Comparison of ENCODE assay signal across 8 cellular contexts in genomic region chr15:78422571-78423340, GRCh38. TPM values are rescaled to one million over a fixed set of nuclear protein-coding genes. Genes with fewer than 3 reads are reported as not detected.
A peak's percentile ranks its signal among the peaks of the same experiment; 100 is the strongest.
DNase-seq lines count a peak whose midpoint lies in the region; ATAC-seq, FAIRE-seq and TF ChIP-seq lines count a peak whose summit lies in the region.

No MANE protein-coding gene starts in this region.

- H3K4me3 ChIP-seq in A549 (no peak overlapping the region), bronchial epithelial cell (ENCODE audit: low read depth, low read length) (no peak overlapping the region)

- no peak for TF ChIP-seq EP300 in A549 (IDR thresholded peaks at IDR 0.05)

- H3K9me3 Mint-ChIP-seq in activated B cell treated with CpG ODN at 0.5 μM for 24 hours, result no peaks in the 10 kb centered on the region

- peak overlapping the region; percentile 34; the same call in 2 of the 3 replicates for H3K4me2 ChIP-seq in A549

- no peak overlapping the region for H3K27ac ChIP-seq in A549

- TF ChIP-seq RAD21 in A549 (conservative IDR thresholded peaks at IDR 0.05 in 1 of 2, IDR thresholded peaks at IDR 0.05 in 1 of 2), result peak; percentile 64 to 72

- TF ChIP-seq CTCF in A549 (IDR thresholded peaks at IDR 0.05) (peak; percentile 95), activated B cell treated with CpG ODN at 0.5 μM for 24 hours (IDR thresholded peaks at IDR 0.05) (peak; percentile 86), bronchial epithelial cell (IDR thresholded peaks at IDR 0.05; ENCODE audit: insufficient read depth, low read length, severe bottlenecking) (peak; percentile 91)

- H3K9me3 ChIP-seq in A549, result no peaks in the 10 kb centered on the region

- H3K4me3 Mint-ChIP-seq in activated B cell treated with CpG ODN at 0.5 μM for 24 hours, result no peak overlapping the region

- peak; percentile 80 to 90 for ATAC-seq in A549
- peak; percentile 91 for ATAC-seq in activated B cell treated with CpG ODN at 0.5 μM for 24 hours (ENCODE audit: low read depth)
- no peak for ATAC-seq in GM21737 (IDR thresholded peaks at IDR 0.05; ENCODE audit: unreplicated experiment)

- intact Hi-C loops in activated B cell treated with CpG ODN at 0.5 μM for 24 hours (cut with micrococcal nuclease), result loop anchor here (1.0 to 10.0 kb wide), 4 partner anchors 114 to 463 kb away; partner anchors contain the start of gene DNAJA4

- H3K27ac Mint-ChIP-seq in activated B cell treated with CpG ODN at 0.5 μM for 24 hours, result no peak overlapping the region

- WGBS in A549 (ENCODE audit: missing lambda C conversion rate), result 29% methylated on average over 12 of the region's 12 CpGs

- no peaks in the 10 kb centered on the region for H3K36me3 Mint-ChIP-seq in activated B cell treated with CpG ODN at 0.5 μM for 24 hours (ENCODE audit: low read depth)

- POLR2A ChIA-PET in A549 (lab: Yijun Ruan, JAX), result interaction anchor here (1.0 to 3.6 kb wide), 3 partner anchors 15 to 123 kb away, joined by 4 to 20 read pairs (median 4); partner anchors contain the start of genes IREB2 and SKIC8
- POLR2A ChIA-PET in activated B cell treated with CpG ODN at 0.5 μM for 24 hours (lab: Charles Lee), result interaction anchor here (1.5 kb wide), 2 partner anchors 15 to 123 kb away, joined by 5 to 7 read pairs; partner anchors contain the start of genes IREB2 and SKIC8

- no peaks in the 10 kb centered on the region for H3K4me1 Mint-ChIP-seq in activated B cell treated with CpG ODN at 0.5 μM for 24 hours

- no peak for TF ChIP-seq POLR2A in A549 (IDR thresholded peaks at IDR 0.05; ENCODE audit: low read length)

- no peaks in the 10 kb centered on the region for H3K27me3 ChIP-seq in bronchial epithelial cell (ENCODE audit: control insufficient read depth, insufficient read depth, low read length)

- CTCF ChIA-PET in A549 (lab: Yijun Ruan, JAX), result interaction anchor here (0.6 to 19.5 kb wide), 52 partner anchors 12 to 579 kb away, joined by 3 to 571 read pairs (median 4); partner anchors contain the start of genes CRABP1, HYKK, IREB2 and SKIC8
- CTCF ChIA-PET in activated B cell treated with CpG ODN at 0.5 μM for 24 hours (lab: Charles Lee), result interaction anchor here (0.9 to 2.7 kb wide), 7 partner anchors 15 to 464 kb away, joined by 3 to 15 read pairs (median 4); partner anchors contain the start of genes CIB2 and IREB2

- H3K27me3 Mint-ChIP-seq in activated B cell treated with CpG ODN at 0.5 μM for 24 hours, result peaks cover 19% of the 10 kb centered on the region

- peak; percentile 74 to 82 for DNase-seq in A549 (ENCODE audit: low read depth in 1 of 2, low spot score in 1 of 2)
- peak; percentile 44 for DNase-seq in GM19238 (ENCODE audit: insufficient read length, low spot score)
- DNase-seq in NCI-H2227 (lab: John Stamatoyannopoulos, UW; ENCODE audit: unreplicated experiment), result peak; percentile 59
- peak; percentile 35 for DNase-seq in activated B cell treated with CpG ODN at 0.5 μM for 24 hours
- DNase-seq in bronchial epithelial cell (ENCODE audit: low read depth), result peak; percentile 59
- peak; percentile 62 for DNase-seq in kidney glomerular epithelial cell (lab: John Stamatoyannopoulos, UW)
- DNase-seq in stimulated activated CD4-positive, alpha-beta T cell treated with anti-CD3 and anti-CD28 coated beads, Interleukin-2, amount 100 ng/mL, for 4 hours (ENCODE audit: low read depth), result peak; percentile 39

- no peaks in the 10 kb centered on the region for H3K36me3 ChIP-seq in bronchial epithelial cell (ENCODE audit: control insufficient read depth, insufficient read depth, low read length)

- no peaks in the 10 kb centered on the region for H3K4me1 ChIP-seq in A549

- FAIRE-seq in A549 (lab: Jason Lieb, UNC) (peak; percentile 99), bronchial epithelial cell (lab: Jason Lieb, UNC) (no peak)

TF ChIP-seq in A549, 52 proteins besides CTCF, POLR2A, EP300 and RAD21:
- TF ChIP-seq ESRRA (IDR thresholded peaks at IDR 0.05; ENCODE audit: borderline replicate concordance, low read length) (0 out of 2 replicates have a peak, but pooled peaks have one; percentile 46), PBX3 (IDR thresholded peaks at IDR 0.05) (no peak), MYC (IDR thresholded peaks at IDR 0.05; ENCODE audit: borderline replicate concordance, low read length) (no peak), SMC3 (IDR thresholded peaks at IDR 0.05) (peak; percentile 90), MAX (IDR thresholded peaks at IDR 0.05) (no peak)
TF ChIP-seq in A549: peak in this region for 2.

RNA-seq across cellular contexts. Expression of gene IREB2, which starts 15.3 kb away (rescaled TPM):
- polyA plus RNA-seq in A549 (2011; rRNA removed) (71.0 and 78.1 TPM in 2 replicates), A549 (2017; fragmentation: RNase III; extraction: RNeasy Plus Mini Kit Qiagen cat#74134 plus additional on column Dnase treatment) (37.3 to 38.8 TPM (median 38.4 TPM) in 3 replicates)
- polyA plus RNA-seq in A549 (2012; cell fraction: cytosol; rRNA removed), result 13.0 and 15.2 TPM in 2 replicates
- 12.3 and 17.8 TPM in 2 replicates for polyA plus RNA-seq in A549 (2012; cell fraction: nucleus; rRNA removed)
- polyA minus RNA-seq in A549 (2011; rRNA and poly(A)+ RNA removed), result 56.7 and 65.1 TPM in 2 replicates
- total RNA-seq in activated B cell treated with CpG ODN at 0.5 μM for 24 hours (69.9 and 75.9 TPM in 2 replicates), bronchial epithelial cell (12.6 and 16.4 TPM in 2 replicates)
